ENCODE assay signal across 35 cellular contexts in the genomic region with DNA sequence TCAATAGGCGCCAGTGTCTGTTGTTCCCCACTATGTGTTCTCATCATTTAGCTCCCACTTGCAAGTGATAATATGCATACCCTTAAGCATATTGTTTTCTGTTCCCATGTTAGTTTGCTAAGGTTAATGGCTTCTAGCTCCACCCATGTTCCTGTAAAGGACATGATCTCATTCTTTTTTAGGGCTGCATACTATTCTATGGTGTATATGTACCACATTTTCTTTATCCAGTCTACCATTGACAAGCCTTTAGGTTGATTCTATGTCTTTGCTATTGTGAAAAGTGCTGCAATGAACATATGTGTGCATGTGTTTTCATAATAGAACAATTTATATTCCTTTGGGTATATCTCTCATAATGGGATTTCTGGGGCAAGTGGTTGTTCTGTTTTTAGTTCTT.
"Had no signal": no experiment of that assay in that cellular context is flagged by ENCODE, and none has a peak within 500 bp of the region (broad histone marks: within the 10 kb centered on the region; RNA-seq: fewer than 3 reads in every experiment).

No MANE protein-coding gene starts in this region.

- H3K4me2 ChIP-seq: KMS-11 had no signal

- H3K27me3 ChIP-seq: MG63 had no signal

- H3K9ac ChIP-seq: KMS-11 had no signal

- H3K27ac ChIP-seq: KMS-11 had no signal

- H3K36me3 ChIP-seq: MG63 had no signal

- H3K4me3 ChIP-seq: MG63 had no signal

- DNase-seq: Karpas-422, Kasumi-1, KG1, MG63, MM.1S, MV-4-11, NCI-H1048, NCI-H1092, NCI-H1092 treated with DMSO at 0.1 percent for 48 hours, NCI-H1105, NCI-H1105 treated with DMSO at 0.1 percent for 48 hours, NCI-H1417, NCI-H1417 treated with DMSO at 0.1 percent for 48 hours, NCI-H1436, NCI-H1436 treated with DMSO at 0.1 percent for 48 hours, NCI-H146, NCI-H1694, NCI-H1694 treated with DMSO at 0.1 percent for 48 hours, NCI-H187, NCI-H187 treated with DMSO at 0.1 percent for 48 hours, NCI-H1930, NCI-H2029, NCI-H2029 treated with DMSO at 0.1 percent for 48 hours, NCI-H2081, NCI-H2081 treated with DMSO at 0.1 percent for 48 hours, NCI-H2107, NCI-H2171, NCI-H2171 treated with DMSO at 0.1 percent for 48 hours, NCI-H2227 treated with DMSO at 0.1 percent for 48 hours, NCI-H226, NCI-H345, NCI-H446, NCI-H446 treated with DMSO at 0.1 percent for 48 hours, NCI-H510A had no signal

- H3K9me3 ChIP-seq: MG63 had no signal
